ENCODE assay signal across 26 cellular contexts in genomic region chr12:57625261-57626032, GRCh38. TPM values are rescaled to one million over a fixed set of nuclear protein-coding genes. Genes with fewer than 3 reads are reported as not detected.
"Had no signal": no experiment of that assay in that cellular context is flagged by ENCODE, and none has a peak within 500 bp of the region (broad histone marks: within the 10 kb centered on the region; RNA-seq: fewer than 3 reads in every experiment).

No MANE protein-coding gene starts in this region.

- H3K27me3 ChIP-seq: ascending aorta had no signal

- H3K9me3 Mint-ChIP-seq: activated B cell treated with CpG ODN at 0.5 μM for 24 hours; activated T-helper 1 cell treated with anti-CD3 and anti-CD28 coated beads, Interleukin-12 subunit alpha, Interleukin-12 subunit beta, Interleukin-2, Interleukin-4 antibody, amounts not matched to agents 30 ng/mL and 10 ng/mL and 1 ng/mL, durations not matched to agents 14 hours and 24 hours and 36 hours; naive thymus-derived CD4-positive, alpha-beta T cell; neural crest cell; stimulated activated memory B cell treated with anti-CD40 and anti-IgM and Interleukin-4, amounts not matched to agents 10 μg/mL and 1 μg/mL and 100 μg/mL, for 72 hours had no signal

- H3K27ac Mint-ChIP-seq: activated B cell treated with CpG ODN at 0.5 μM for 24 hours; activated naive CD8-positive, alpha-beta T cell; activated T-helper 1 cell treated with anti-CD3 and anti-CD28 coated beads, Interleukin-12 subunit alpha, Interleukin-12 subunit beta, Interleukin-2, Interleukin-4 antibody, amounts not matched to agents 30 ng/mL and 10 ng/mL and 1 ng/mL, durations not matched to agents 14 hours and 24 hours and 36 hours; naive thymus-derived CD4-positive, alpha-beta T cell; stimulated activated memory B cell treated with anti-CD40 and anti-IgM and Interleukin-4, amounts not matched to agents 10 μg/mL and 1 μg/mL and 100 μg/mL, for 72 hours; T-helper 17 cell had no signal

- H3K4me3 Mint-ChIP-seq: activated B cell treated with CpG ODN at 0.5 μM for 24 hours; activated naive CD8-positive, alpha-beta T cell; activated T-helper 1 cell treated with anti-CD3 and anti-CD28 coated beads, Interleukin-12 subunit alpha, Interleukin-12 subunit beta, Interleukin-2, Interleukin-4 antibody, amounts not matched to agents 30 ng/mL and 10 ng/mL and 1 ng/mL, durations not matched to agents 14 hours and 24 hours and 36 hours; naive thymus-derived CD4-positive, alpha-beta T cell; neural crest cell; stimulated activated memory B cell treated with anti-CD40 and anti-IgM and Interleukin-4, amounts not matched to agents 10 μg/mL and 1 μg/mL and 100 μg/mL, for 72 hours had no signal

- H3K9me3 ChIP-seq: adrenal gland, ascending aorta, gastroesophageal sphincter, heart left ventricle, lower lobe of right lung, prostate gland, stomach, suprapubic skin, tibial nerve had no signal

- H3K36me3 ChIP-seq: adrenal gland, brain microvascular endothelial cell, lower lobe of right lung, prostate gland, suprapubic skin had no signal

- DNase-seq: activated B cell treated with CpG ODN at 0.5 μM for 24 hours; activated CD4-positive, alpha-beta T cell treated with anti-CD3 and anti-CD28 coated beads for 4 hours; activated CD4-positive, alpha-beta T cell treated with anti-CD3 and anti-CD28 coated beads, Interleukin-2, amount 50 U/mL, for 48 hours; activated gamma-delta T cell; brain microvascular endothelial cell; central memory CD4-positive, alpha-beta T cell; lower lobe of right lung; stimulated activated CD4-positive, alpha-beta T cell treated with anti-CD3 and anti-CD28 coated beads, Interleukin-12 subunit alpha, Interleukin-12 subunit beta, amount 100 ng/mL, for 4 hours; stimulated activated CD4-positive, alpha-beta T cell treated with anti-CD3 and anti-CD28 coated beads, Interleukin-2, amount 100 ng/mL, for 24 hours; stomach; SW 1271; T-helper 17 cell had no signal

- H3K4me3 ChIP-seq: adrenal gland, ascending aorta, gastroesophageal sphincter, heart left ventricle, lower lobe of right lung, prostate gland, stomach, suprapubic skin, tibial nerve had no signal

- ATAC-seq: gastroesophageal sphincter; heart left ventricle; lower lobe of right lung; naive thymus-derived CD4-positive, alpha-beta T cell; right cardiac atrium; stimulated activated memory B cell treated with anti-CD40 and anti-IgM and Interleukin-4, amounts not matched to agents 10 μg/mL and 1 μg/mL and 100 μg/mL, for 72 hours; T-helper 17 cell had no signal

- H3K36me3 Mint-ChIP-seq: stimulated activated memory B cell treated with anti-CD40 and anti-IgM and Interleukin-4, amounts not matched to agents 10 μg/mL and 1 μg/mL and 100 μg/mL, for 72 hours had no signal

- H3K27ac ChIP-seq: adrenal gland, ascending aorta, brain microvascular endothelial cell, epithelial cell of prostate, gastroesophageal sphincter, heart left ventricle, lower lobe of right lung, prostate gland, stomach, suprapubic skin, tibial nerve had no signal

RNA-seq across cellular contexts. Expression of gene B4GALNT1, which starts 7.6 kb away (rescaled TPM):
- total RNA-seq: T-helper 17 cell had no signal

RNA-seq across cellular contexts. Expression of gene ARHGEF25, which starts 14.2 kb away (rescaled TPM):
- total RNA-seq: activated B cell treated with CpG ODN at 0.5 μM for 24 hours had no signal
